Comparison of ENCODE assay signal across 27 cellular contexts in genomic region chr15:66071160-66071559, GRCh38.
DNase-seq lines count a peak whose midpoint lies in the region; ATAC-seq, FAIRE-seq and TF ChIP-seq lines count a peak whose summit lies in the region.
"Had no signal": no experiment of that assay in that cellular context is flagged by ENCODE, and none has a peak within 500 bp of the region (broad histone marks: within the 10 kb centered on the region; RNA-seq: fewer than 3 reads in every experiment).

No MANE protein-coding gene starts in this region.

- H4K20me1 ChIP-seq in HCT116 (ENCODE audit: insufficient read depth), result no peaks in the 10 kb centered on the region

- no peak for TF ChIP-seq CTCF in HCT116 (IDR thresholded peaks at IDR 0.05 in 2 of 3, conservative IDR thresholded peaks at IDR 0.05 in 1 of 3; ENCODE audit: borderline replicate concordance in 1 of 3, insufficient read depth in 1 of 3, low read depth in 2 of 3, low read length in 2 of 3)
- no peak for TF ChIP-seq CTCF in sigmoid colon (IDR thresholded peaks at IDR 0.05)
- no peak for TF ChIP-seq CTCF in D721Med (IDR thresholded peaks at IDR 0.05; ENCODE audit: insufficient read depth, missing control alignments)

- RAD21 ChIA-PET in HCT116 (lab: Charles Lee; ENCODE audit: low non-redundant PET in 1 of 2, low total read pairs in 2 of 2, uncharacterized antibody in 2 of 2, unreplicated experiment in 2 of 2), result no interaction called here

- ATAC-seq in HCT116, result peak; percentile 38; the same call in 1 of the 2 replicates
- ATAC-seq in esophagus mucosa, result peak; percentile 34
- ATAC-seq: CD8-positive, alpha-beta T cell; HepG2; K562; Right ventricle myocardium inferior had no signal

- peaks cover 3 to 8% of the 10 kb centered on the region in 2 experiments; a peak in 2 of 4 replicates for H3K4me1 ChIP-seq in HCT116 (ENCODE audit: control insufficient read depth in 1 of 2, insufficient read depth in 2 of 2, low read length in 2 of 2)
- H3K4me1 ChIP-seq in sigmoid colon, result peaks cover 0 to 15% (median 13%) of the 10 kb centered on the region in 4 donors
- H3K4me1 ChIP-seq: SJSA1 had no signal

- H3K9me3 ChIP-seq in HCT116 (ENCODE audit: control insufficient read depth in 1 of 2, insufficient read depth in 1 of 2, low read depth in 1 of 2, low read length in 2 of 2), result no peaks in the 10 kb centered on the region
- no peaks in the 10 kb centered on the region for H3K9me3 ChIP-seq in SK-N-MC (ENCODE audit: low read depth, low read length)
- no peaks in the 10 kb centered on the region for H3K9me3 ChIP-seq in sigmoid colon
- H3K9me3 ChIP-seq: SJSA1 had no signal

- no peaks in the 10 kb centered on the region for H3K9me2 ChIP-seq in HCT116 (ENCODE audit: insufficient read depth)

- H3K27ac ChIP-seq in HCT116 (ENCODE audit: low read depth, low read length) (no peak overlapping the region), SK-N-MC (no peak overlapping the region), sigmoid colon (no peak overlapping the region)
- H3K27ac ChIP-seq: HL-60, SJSA1 had no signal

- no peak for TF ChIP-seq EP300 in sigmoid colon (IDR thresholded peaks at IDR 0.05)

- CTCF ChIA-PET in HCT116 (lab: Charles Lee), result interaction anchor here (1.2 to 1.4 kb wide), 2 partner anchors 10 to 14 kb away, joined by 3 to 4 read pairs; no protein-coding TSS in a partner anchor

- H3K4me3 ChIP-seq in HCT116 (replicated peaks in 1 of 2; ENCODE audit: low read depth in 1 of 2, low read length in 2 of 2) (no peak overlapping the region), SK-N-MC (peak overlapping the region; percentile 40; the same call in 1 of the 2 replicates), sigmoid colon (no peak overlapping the region)
- H3K4me3 ChIP-seq: K562, SJSA1 had no signal

- no peak for FAIRE-seq in D721Med (lab: Jason Lieb, UNC)
- FAIRE-seq: GM19239, H54, HepG2, K562, RCC 7860 had no signal

- intact Hi-C loops in HCT116 (cut with micrococcal nuclease) (no loop called here), sigmoid colon (cut with DNase I) (no loop called here)

- no peak for TF ChIP-seq RAD21 in HCT116 (IDR thresholded peaks at IDR 0.05; ENCODE audit: low read depth)

- H3K4me2 ChIP-seq in HCT116 (ENCODE audit: low read length), result no peak overlapping the region

- H2AFZ ChIP-seq in HCT116 (ENCODE audit: low read depth, low read length, poor library complexity, severe bottlenecking), result no peak overlapping the region

- H3K27me3 ChIP-seq in HCT116 (ENCODE audit: insufficient read depth, low read length) (no peaks in the 10 kb centered on the region), sigmoid colon (no peaks in the 10 kb centered on the region)

- TF ChIP-seq POLR2A in HCT116 (IDR thresholded peaks at IDR 0.05; ENCODE audit: borderline replicate concordance, extremely low read depth, insufficient read depth, insufficient read length), result no peak
- no peak for TF ChIP-seq POLR2A in sigmoid colon (IDR thresholded peaks at IDR 0.05)

- DNase-seq in HCT116 (ENCODE audit: low read depth, low spot score) (no peak), SK-N-MC (ENCODE audit: low read depth, low spot score) (no peak), sigmoid colon (peak; percentile 17), putamen (ENCODE audit: low spot score) (no peak), D721Med (ENCODE audit: insufficient read length, low spot score) (no peak)
- no peak for DNase-seq in activated CD4-positive, alpha-beta T cell treated with anti-CD3 and anti-CD28 coated beads, Interleukin-2, amount 50 U/mL, for 48 hours
- DNase-seq: AML-193; C1 segment of cervical spinal cord; Calu3; CD8-positive, alpha-beta T cell; GDM1; HFFc6; NCI-H1092 treated with DMSO at 0.1 percent for 48 hours; NCI-H1436 treated with DMSO at 0.1 percent for 48 hours; NCI-H2029; NCI-H2227 treated with DMSO at 0.1 percent for 48 hours; NCI-H510A treated with DMSO at 0.1 percent for 48 hours; OCI-M1 had no signal

- H3K9ac ChIP-seq in HCT116 (ENCODE audit: low read length), result no peak overlapping the region
- no peak overlapping the region for H3K9ac ChIP-seq in SK-N-MC (ENCODE audit: insufficient read length)

- no peaks in the 10 kb centered on the region for H3K79me2 ChIP-seq in HCT116 (ENCODE audit: insufficient read depth, low read length)

- BruUV-seq in HCT116 (replicated peaks; lab: Mats Ljungman, UMichigan), result no TSS peak

- POLR2A ChIA-PET in HCT116 (lab: Charles Lee), result no interaction called here

- WGBS in sigmoid colon, 2 donors, result 78 to 85% methylated on average over 7 of the region's 7 CpGs

- H3K36me3 ChIP-seq in HCT116 (ENCODE audit: control insufficient read depth in 1 of 2, insufficient read depth in 2 of 2, low read length in 2 of 2) (no peaks in the 10 kb centered on the region), SK-N-MC (ENCODE audit: insufficient read depth, low read length) (no peaks in the 10 kb centered on the region), sigmoid colon (no peaks in the 10 kb centered on the region)
- H3K36me3 ChIP-seq: SJSA1 had no signal

TF ChIP-seq in HCT116, 20 proteins besides CTCF, POLR2A, EP300 and RAD21:
- no peak for TF ChIP-seq TCF7L2 (IDR thresholded peaks at IDR 0.05; ENCODE audit: borderline replicate concordance, extremely low read depth, insufficient read depth, insufficient read length)
- no peak for TF ChIP-seq ZFX (IDR thresholded peaks at IDR 0.05)
- TF ChIP-seq, protein P1, sequence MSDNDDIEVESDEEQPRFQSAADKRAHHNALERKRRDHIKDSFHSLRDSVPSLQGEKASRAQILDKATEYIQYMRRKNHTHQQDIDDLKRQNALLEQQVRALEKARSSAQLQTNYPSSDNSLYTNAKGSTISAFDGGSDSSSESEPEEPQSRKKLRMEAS (IDR thresholded peaks at IDR 0.05), result no peak
- TF ChIP-seq SIN3A (IDR thresholded peaks at IDR 0.05; ENCODE audit: low read depth), result no peak
- no peak for TF ChIP-seq SP1 (IDR thresholded peaks at IDR 0.05; ENCODE audit: low read depth)
- no peak for TF ChIP-seq EZH2phosphoT487 (IDR thresholded peaks at IDR 0.05; ENCODE audit: borderline replicate concordance)
- TF ChIP-seq, protein P2, sequence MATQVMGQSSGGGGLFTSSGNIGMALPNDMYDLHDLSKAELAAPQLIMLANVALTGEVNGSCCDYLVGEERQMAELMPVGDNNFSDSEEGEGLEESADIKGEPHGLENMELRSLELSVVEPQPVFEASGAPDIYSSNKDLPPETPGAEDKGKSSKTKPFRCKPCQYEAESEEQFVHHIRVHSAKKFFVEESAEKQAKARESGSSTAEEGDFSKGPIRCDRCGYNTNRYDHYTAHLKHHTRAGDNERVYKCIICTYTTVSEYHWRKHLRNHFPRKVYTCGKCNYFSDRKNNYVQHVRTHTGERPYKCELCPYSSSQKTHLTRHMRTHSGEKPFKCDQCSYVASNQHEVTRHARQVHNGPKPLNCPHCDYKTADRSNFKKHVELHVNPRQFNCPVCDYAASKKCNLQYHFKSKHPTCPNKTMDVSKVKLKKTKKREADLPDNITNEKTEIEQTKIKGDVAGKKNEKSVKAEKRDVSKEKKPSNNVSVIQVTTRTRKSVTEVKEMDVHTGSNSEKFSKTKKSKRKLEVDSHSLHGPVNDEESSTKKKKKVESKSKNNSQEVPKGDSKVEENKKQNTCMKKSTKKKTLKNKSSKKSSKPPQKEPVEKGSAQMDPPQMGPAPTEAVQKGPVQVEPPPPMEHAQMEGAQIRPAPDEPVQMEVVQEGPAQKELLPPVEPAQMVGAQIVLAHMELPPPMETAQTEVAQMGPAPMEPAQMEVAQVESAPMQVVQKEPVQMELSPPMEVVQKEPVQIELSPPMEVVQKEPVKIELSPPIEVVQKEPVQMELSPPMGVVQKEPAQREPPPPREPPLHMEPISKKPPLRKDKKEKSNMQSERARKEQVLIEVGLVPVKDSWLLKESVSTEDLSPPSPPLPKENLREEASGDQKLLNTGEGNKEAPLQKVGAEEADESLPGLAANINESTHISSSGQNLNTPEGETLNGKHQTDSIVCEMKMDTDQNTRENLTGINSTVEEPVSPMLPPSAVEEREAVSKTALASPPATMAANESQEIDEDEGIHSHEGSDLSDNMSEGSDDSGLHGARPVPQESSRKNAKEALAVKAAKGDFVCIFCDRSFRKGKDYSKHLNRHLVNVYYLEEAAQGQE (IDR thresholded peaks at IDR 0.05; ENCODE audit: low read depth), result no peak
- no peak for TF ChIP-seq EGR1 (IDR thresholded peaks at IDR 0.05; ENCODE audit: low read depth)
TF ChIP-seq in HCT116: peak in this region for 0.
